Comparison of ENCODE assay signal across 24 cellular contexts in the genomic region with DNA sequence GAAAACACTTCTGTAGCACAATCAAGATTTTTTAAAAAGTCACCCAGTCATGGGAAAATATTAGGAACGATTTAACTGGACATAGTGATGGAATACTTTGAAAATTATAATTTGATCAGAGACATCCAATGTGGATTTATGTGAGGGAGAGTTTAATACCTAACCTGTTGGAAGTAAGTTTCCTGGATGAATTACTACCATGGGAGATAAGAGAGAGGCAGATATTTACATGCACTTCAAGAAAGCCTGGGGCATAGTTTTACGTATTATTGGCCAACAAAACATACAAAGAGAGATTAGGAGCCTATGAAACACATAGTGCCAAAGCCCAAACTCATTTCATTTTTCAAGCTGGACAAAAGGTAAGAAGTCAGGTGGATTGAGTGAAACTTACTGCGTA.
"Had no signal": no experiment of that assay in that cellular context is flagged by ENCODE, and none has a peak within 500 bp of the region (broad histone marks: within the 10 kb centered on the region; RNA-seq: fewer than 3 reads in every experiment).

No MANE protein-coding gene starts in this region.

- H3K27me3 Mint-ChIP-seq: progenitor cell of endocrine pancreas had no signal

- H3K4me3 ChIP-seq: hepatocyte, left ventricle myocardium inferior, lung, neural progenitor cell, right atrium auricular region, right lobe of liver, smooth muscle cell, tibial nerve, uterus had no signal

- DNase-seq: islet precursor cell; left ventricle myocardium inferior; naive thymus-derived CD8-positive, alpha-beta T cell; nephron progenitor cell; occipital lobe; right lobe of liver; stimulated activated CD4-positive, alpha-beta T cell treated with anti-CD3 and anti-CD28 coated beads, Interleukin-1b, Interleukin-23, amount 100 ng/mL, for 48 hours; stimulated activated CD4-positive, alpha-beta T cell treated with anti-CD3 and anti-CD28 coated beads, Interleukin-2, amount 100 ng/mL, for 48 hours; stimulated activated CD4-positive, alpha-beta T cell treated with anti-CD3 and anti-CD28 coated beads, Interleukin-4, amount 100 ng/mL, for 4 hours; stimulated activated CD8-positive, alpha-beta memory T cell treated with anti-CD3 and anti-CD28 coated beads, Interleukin-4, amount 100 ng/mL, for 48 hours; stimulated activated naive CD4-positive, alpha-beta T cell treated with Interleukin-2 at 50 U/mL for 16 hours; stimulated activated naive CD8-positive, alpha-beta T cell treated with anti-CD3 and anti-CD28 coated beads, Interleukin-15, amount 100 ng/mL, for 72 hours; substantia nigra; uterus had no signal

- H3K36me3 ChIP-seq: left ventricle myocardium inferior, neural progenitor cell, neutrophil, right atrium auricular region, right lobe of liver, tibial nerve, uterus had no signal

- H3K4me3 Mint-ChIP-seq: naive thymus-derived CD8-positive, alpha-beta T cell; nephron progenitor cell; neural progenitor cell; stimulated activated memory B cell treated with anti-CD40 and anti-IgM and Interleukin-4, amounts not matched to agents 10 μg/mL and 1 μg/mL and 100 μg/mL, for 72 hours; stimulated activated naive CD8-positive, alpha-beta T cell treated with anti-CD3 and anti-CD28 coated beads, Interleukin-15, amount 100 ng/mL, for 72 hours; type B pancreatic cell had no signal

- H3K27ac Mint-ChIP-seq: naive thymus-derived CD8-positive, alpha-beta T cell; nephron progenitor cell; neural progenitor cell; progenitor cell of endocrine pancreas; stimulated activated memory B cell treated with anti-CD40 and anti-IgM and Interleukin-4, amounts not matched to agents 10 μg/mL and 1 μg/mL and 100 μg/mL, for 72 hours; stimulated activated naive CD8-positive, alpha-beta T cell treated with anti-CD3 and anti-CD28 coated beads, Interleukin-15, amount 100 ng/mL, for 72 hours; type B pancreatic cell had no signal

- H3K4me1 ChIP-seq: left ventricle myocardium inferior, neural progenitor cell, right lobe of liver, tibial nerve, uterus had no signal

- H3K9me3 ChIP-seq: left ventricle myocardium inferior, neutrophil, right atrium auricular region, right lobe of liver, tibial nerve, uterus had no signal

- H3K27ac ChIP-seq: hepatocyte, left ventricle myocardium inferior, neural progenitor cell, neutrophil, right lobe of liver, tibial nerve, uterus had no signal

- H3K36me3 Mint-ChIP-seq: naive thymus-derived CD8-positive, alpha-beta T cell; neural progenitor cell; stimulated activated memory B cell treated with anti-CD40 and anti-IgM and Interleukin-4, amounts not matched to agents 10 μg/mL and 1 μg/mL and 100 μg/mL, for 72 hours had no signal

- H3K9me3 Mint-ChIP-seq: neural progenitor cell had no signal

- H3K4me1 Mint-ChIP-seq: stimulated activated memory B cell treated with anti-CD40 and anti-IgM and Interleukin-4, amounts not matched to agents 10 μg/mL and 1 μg/mL and 100 μg/mL, for 72 hours; stimulated activated naive CD8-positive, alpha-beta T cell treated with anti-CD3 and anti-CD28 coated beads, Interleukin-15, amount 100 ng/mL, for 72 hours had no signal
